ENCODE assay signal across 19 cellular contexts in the genomic region with DNA sequence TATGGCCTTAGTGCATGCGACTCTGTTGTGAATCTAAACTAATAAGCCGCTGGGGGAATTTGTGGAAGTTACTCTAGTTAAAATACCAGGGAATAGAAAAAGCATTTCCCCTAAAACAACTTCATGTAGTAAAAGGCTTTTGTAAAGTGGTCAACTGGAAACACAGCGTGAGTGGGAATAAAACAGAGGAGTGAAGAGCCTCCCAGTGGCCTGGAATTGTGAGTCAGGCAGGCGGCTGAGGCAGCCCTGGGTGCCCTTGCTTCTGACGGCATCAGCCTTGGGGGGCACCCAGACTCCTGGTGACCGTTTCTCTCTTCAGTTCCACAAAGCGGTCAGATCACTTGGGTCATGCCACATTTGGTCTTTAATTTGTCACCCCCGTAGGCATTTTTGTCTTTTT.
DNase-seq lines count a peak whose midpoint lies in the region; TF ChIP-seq lines count a peak whose summit lies in the region.
"Had no signal": no experiment of that assay in that cellular context is flagged by ENCODE, and none has a peak within 500 bp of the region (broad histone marks: within the 10 kb centered on the region; RNA-seq: fewer than 3 reads in every experiment).

No MANE protein-coding gene starts in this region.

- no peak overlapping the region for H3K4me2 ChIP-seq in H9 (ENCODE audit: insufficient read depth, insufficient read length, low read length)
- H3K4me2 ChIP-seq: KMS-11 had no signal

- H3K27me3 ChIP-seq in H9 (ENCODE audit: insufficient read depth, low read length) = no peaks in the 10 kb centered on the region
- no peaks in the 10 kb centered on the region for H3K27me3 ChIP-seq in neutrophil
- no peaks in the 10 kb centered on the region for H3K27me3 ChIP-seq in prostate gland (replicated peaks; ENCODE audit: insufficient read depth)
- H3K27me3 ChIP-seq: SJCRH30 had no signal

- H3K27ac ChIP-seq in H9 (ENCODE audit: insufficient read length, low read depth, low read length) = no peak overlapping the region
- H3K27ac ChIP-seq in neutrophil = peak overlapping the region; percentile 8
- H3K27ac ChIP-seq in prostate gland = no peak overlapping the region
- H3K27ac ChIP-seq: KMS-11, SJCRH30 had no signal

- no peaks in the 10 kb centered on the region for H3K79me2 ChIP-seq in H9 (ENCODE audit: insufficient read depth, low read length)

- no peak overlapping the region for H2AK5ac ChIP-seq in H9 (ENCODE audit: insufficient read length, low read length)

- peaks cover 8 to 53% (median 44%) of the 10 kb centered on the region in 3 experiments; a peak in 6 of 7 replicates for H3K36me3 Mint-ChIP-seq in H9 (ENCODE audit: insufficient read depth in 1 of 3, low read depth in 3 of 3)
- H3K36me3 Mint-ChIP-seq in dendritic cell treated with granulocyte-macrophage colony-stimulating factor and Interleukin-4, amounts not matched to agents 40 ng/mL and 50 ng/mL, for 4 days (ENCODE audit: low read depth) = peaks cover 90% of the 10 kb centered on the region

- H3K9ac ChIP-seq in H9 (ENCODE audit: extremely low read depth, insufficient read length, low read length) = no peak overlapping the region
- H3K9ac ChIP-seq: KMS-11 had no signal

- whole genome bisulfite sequencing in H9 (ENCODE audit: extremely low coverage, insufficient read length, low lambda C conversion rate) = no CpG with 5 or more reads among the region's 8 CpGs
- WGBS in prostate gland = 95% methylated on average over 8 of the region's 8 CpGs

- H3K23me2 ChIP-seq in H9 (ENCODE audit: insufficient read length, low read depth, low read length, poor library complexity, severe bottlenecking) = no peaks in the 10 kb centered on the region

- no peak overlapping the region for H3K4ac ChIP-seq in H9 (ENCODE audit: low read depth, low read length)

- DNase-seq in H9 (no peak), NCI-H69 (lab: John Stamatoyannopoulos, UW) (peak; percentile 21), NCI-H146 (lab: John Stamatoyannopoulos, UW) (no peak), prostate gland (ENCODE audit: low spot score) (no peak), HuH-7 (ENCODE audit: low spot score) (no peak), GDM1 (lab: John Stamatoyannopoulos, UW) (no peak)
- DNase-seq: CD4-positive, CD25-positive, alpha-beta regulatory T cell; DMS79; H7; NCI-H1092 treated with DMSO at 0.1 percent for 48 hours; NCI-H1436 treated with DMSO at 0.1 percent for 48 hours; NCI-H2029; NCI-H2171; NCI-H345; NCI-H524 treated with DMSO at 0.1 percent for 48 hours; SJCRH30 had no signal

- no peak overlapping the region for H3K18ac ChIP-seq in H9 (ENCODE audit: insufficient read length, low read depth, low read length)

- H4K8ac ChIP-seq in H9 (replicated peaks; ENCODE audit: insufficient read length, low read depth, low read length) = no peak overlapping the region

- no peaks in the 10 kb centered on the region for H3K9me3 Mint-ChIP-seq in H9
- no peaks in the 10 kb centered on the region for H3K9me3 Mint-ChIP-seq in dendritic cell treated with granulocyte-macrophage colony-stimulating factor and Interleukin-4, amounts not matched to agents 40 ng/mL and 50 ng/mL, for 4 days
- H3K9me3 Mint-ChIP-seq: CD4-positive, CD25-positive, alpha-beta regulatory T cell had no signal

- H3K27ac Mint-ChIP-seq in H9 = peak overlapping the region in 2 of 3 experiments; percentile 45 to 53; a peak in 2 of 7 replicates
- H3K27ac Mint-ChIP-seq in dendritic cell treated with granulocyte-macrophage colony-stimulating factor and Interleukin-4, amounts not matched to agents 40 ng/mL and 50 ng/mL, for 4 days = peak overlapping the region; percentile 34
- H3K27ac Mint-ChIP-seq: CD4-positive, CD25-positive, alpha-beta regulatory T cell had no signal

- no peak overlapping the region for H3K23ac ChIP-seq in H9 (ENCODE audit: insufficient read length, low read depth, low read length)

- no peaks in the 10 kb centered on the region for H3K4me1 ChIP-seq in H9 (ENCODE audit: insufficient read depth, low read length)
- H3K4me1 ChIP-seq in neutrophil (ENCODE audit: control insufficient read depth in 1 of 2, insufficient read depth in 1 of 2, low read depth in 1 of 2, low read length in 1 of 2) = no peaks in the 10 kb centered on the region
- H3K4me1 ChIP-seq in prostate gland (replicated peaks) = no peaks in the 10 kb centered on the region
- H3K4me1 ChIP-seq: SJCRH30 had no signal

- no peak overlapping the region for H2BK5ac ChIP-seq in H9 (ENCODE audit: insufficient read length, low read length)

- TF ChIP-seq POLR2A in prostate gland (IDR thresholded peaks at IDR 0.05) = no peak

- no peak overlapping the region for H2BK20ac ChIP-seq in H9 (ENCODE audit: low read depth, low read length, poor library complexity, severe bottlenecking)

- no peak overlapping the region for H3K4me3 ChIP-seq in neutrophil (ENCODE audit: low read depth in 1 of 2, low read length in 1 of 2)
- H3K4me3 ChIP-seq in prostate gland = no peak overlapping the region
- H3K4me3 ChIP-seq: SJCRH30 had no signal

- no peak overlapping the region for H2AFZ ChIP-seq in H9 (ENCODE audit: low read length)

- intact Hi-C loops in dendritic cell treated with granulocyte-macrophage colony-stimulating factor and Interleukin-4, amounts not matched to agents 40 ng/mL and 50 ng/mL, for 4 days (cut with micrococcal nuclease) = loop anchor here (5.0 to 10.0 kb wide), 2 partner anchors 505 to 688 kb away; no protein-coding TSS in a partner anchor
- intact Hi-C loops in prostate gland (cut with DNase I) = loop anchor here (5.0 kb wide), 1 partner anchor 698 kb away; no protein-coding TSS in a partner anchor

- H3K27me3 Mint-ChIP-seq in H9 (ENCODE audit: low read depth) = no peaks in the 10 kb centered on the region
- H3K27me3 Mint-ChIP-seq in dendritic cell treated with granulocyte-macrophage colony-stimulating factor and Interleukin-4, amounts not matched to agents 40 ng/mL and 50 ng/mL, for 4 days = no peaks in the 10 kb centered on the region
- H3K27me3 Mint-ChIP-seq: CD4-positive, CD25-positive, alpha-beta regulatory T cell had no signal

- H2BK12ac ChIP-seq in H9 (ENCODE audit: insufficient read length, low read depth, low read length) = no peak overlapping the region

- no peak overlapping the region for H3T11ph ChIP-seq in H9 (ENCODE audit: low read length)

- no peak overlapping the region for H3K56ac ChIP-seq in H9 (ENCODE audit: insufficient read length, low read depth, low read length)

- H3K14ac ChIP-seq in H9 (ENCODE audit: insufficient read depth, low read length) = no peak overlapping the region

- H3K9me3 ChIP-seq in H9 (ENCODE audit: control insufficient read depth, low read depth, low read length) (no peaks in the 10 kb centered on the region), neutrophil (no peaks in the 10 kb centered on the region), prostate gland (no peaks in the 10 kb centered on the region)
- H3K9me3 ChIP-seq: SJCRH30 had no signal

- H3K4me3 Mint-ChIP-seq in H9 = no peak overlapping the region
- no peak overlapping the region for H3K4me3 Mint-ChIP-seq in dendritic cell treated with granulocyte-macrophage colony-stimulating factor and Interleukin-4, amounts not matched to agents 40 ng/mL and 50 ng/mL, for 4 days
- H3K4me3 Mint-ChIP-seq: CD4-positive, CD25-positive, alpha-beta regulatory T cell had no signal

- no peaks in the 10 kb centered on the region for H4K20me1 ChIP-seq in H9 (ENCODE audit: control insufficient read depth, insufficient read depth, insufficient read length)

- H4K91ac ChIP-seq in H9 (ENCODE audit: insufficient read length, low read depth, low read length) = no peak overlapping the region

- peaks cover 89% of the 10 kb centered on the region for H3K36me3 ChIP-seq in neutrophil
- no peaks in the 10 kb centered on the region for H3K36me3 ChIP-seq in prostate gland

- H2BK120ac ChIP-seq in H9 (ENCODE audit: low read depth, low read length, poor library complexity, severe bottlenecking) = no peak overlapping the region

- H4K5ac ChIP-seq in H9 (ENCODE audit: insufficient read length, low read depth, low read length) = no peak overlapping the region

- H2BK15ac ChIP-seq in H9 (ENCODE audit: low read depth, low read length) = no peak overlapping the region

- no peak for TF ChIP-seq CTCF in H9 (conservative IDR thresholded peaks at IDR 0.05)
- no peak for TF ChIP-seq CTCF in neutrophil (IDR thresholded peaks at IDR 0.05)
- TF ChIP-seq CTCF in prostate gland (IDR thresholded peaks at IDR 0.05) = no peak

- H3K79me1 ChIP-seq in H9 (ENCODE audit: insufficient read depth, low read depth, low read length, poor library complexity, severe bottlenecking) = no peaks in the 10 kb centered on the region

- H3K4me1 Mint-ChIP-seq in H9 = no peaks in the 10 kb centered on the region
- no peaks in the 10 kb centered on the region for H3K4me1 Mint-ChIP-seq in dendritic cell treated with granulocyte-macrophage colony-stimulating factor and Interleukin-4, amounts not matched to agents 40 ng/mL and 50 ng/mL, for 4 days (ENCODE audit: low read depth)
